Comparison of ENCODE assay signal across 1 cellular context in genomic region chr1:45958317-45958716, GRCh38.
A peak's percentile ranks its signal among the peaks of the same experiment; 100 is the strongest.
TF ChIP-seq lines count a peak whose summit lies in the region.

No MANE protein-coding gene starts in this region.

TF ChIP-seq in K562, 482 proteins besides CTCF, POLR2A, EP300 and RAD21 (continued from another document):
- TF ChIP-seq, protein P1, sequence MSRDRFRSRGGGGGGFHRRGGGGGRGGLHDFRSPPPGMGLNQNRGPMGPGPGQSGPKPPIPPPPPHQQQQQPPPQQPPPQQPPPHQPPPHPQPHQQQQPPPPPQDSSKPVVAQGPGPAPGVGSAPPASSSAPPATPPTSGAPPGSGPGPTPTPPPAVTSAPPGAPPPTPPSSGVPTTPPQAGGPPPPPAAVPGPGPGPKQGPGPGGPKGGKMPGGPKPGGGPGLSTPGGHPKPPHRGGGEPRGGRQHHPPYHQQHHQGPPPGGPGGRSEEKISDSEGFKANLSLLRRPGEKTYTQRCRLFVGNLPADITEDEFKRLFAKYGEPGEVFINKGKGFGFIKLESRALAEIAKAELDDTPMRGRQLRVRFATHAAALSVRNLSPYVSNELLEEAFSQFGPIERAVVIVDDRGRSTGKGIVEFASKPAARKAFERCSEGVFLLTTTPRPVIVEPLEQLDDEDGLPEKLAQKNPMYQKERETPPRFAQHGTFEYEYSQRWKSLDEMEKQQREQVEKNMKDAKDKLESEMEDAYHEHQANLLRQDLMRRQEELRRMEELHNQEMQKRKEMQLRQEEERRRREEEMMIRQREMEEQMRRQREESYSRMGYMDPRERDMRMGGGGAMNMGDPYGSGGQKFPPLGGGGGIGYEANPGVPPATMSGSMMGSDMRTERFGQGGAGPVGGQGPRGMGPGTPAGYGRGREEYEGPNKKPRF (IDR thresholded peaks at IDR 0.05; ENCODE audit: low read depth, low read length), result no peak
- TF ChIP-seq ZNF143 (CRISPR knock-in tag; IDR thresholded peaks at IDR 0.05), result no peak
- TF ChIP-seq CREB1 (IDR thresholded peaks at IDR 0.05), result no peak
- TF ChIP-seq CREB1 (CRISPR knock-in tag; IDR thresholded peaks at IDR 0.05), result no peak
- TF ChIP-seq ZNF707 (CRISPR knock-in tag; conservative IDR thresholded peaks at IDR 0.05), result no peak
- TF ChIP-seq, protein P2, sequence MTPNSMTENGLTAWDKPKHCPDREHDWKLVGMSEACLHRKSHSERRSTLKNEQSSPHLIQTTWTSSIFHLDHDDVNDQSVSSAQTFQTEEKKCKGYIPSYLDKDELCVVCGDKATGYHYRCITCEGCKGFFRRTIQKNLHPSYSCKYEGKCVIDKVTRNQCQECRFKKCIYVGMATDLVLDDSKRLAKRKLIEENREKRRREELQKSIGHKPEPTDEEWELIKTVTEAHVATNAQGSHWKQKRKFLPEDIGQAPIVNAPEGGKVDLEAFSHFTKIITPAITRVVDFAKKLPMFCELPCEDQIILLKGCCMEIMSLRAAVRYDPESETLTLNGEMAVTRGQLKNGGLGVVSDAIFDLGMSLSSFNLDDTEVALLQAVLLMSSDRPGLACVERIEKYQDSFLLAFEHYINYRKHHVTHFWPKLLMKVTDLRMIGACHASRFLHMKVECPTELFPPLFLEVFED (CRISPR knock-in tag; conservative IDR thresholded peaks at IDR 0.05), result 0 out of 2 replicates have a peak, but pooled peaks have one; percentile 64
- peak; percentile 26; the same call in 1 of the 2 replicates for TF ChIP-seq ELF4 (CRISPR knock-in tag; IDR thresholded peaks at IDR 0.05)
- no peak for TF ChIP-seq NCOA6 (IDR thresholded peaks at IDR 0.05)
- no peak for TF ChIP-seq ZNF224 (CRISPR knock-in tag; IDR thresholded peaks at IDR 0.05)
- no peak for TF ChIP-seq POLR2H (tag; IDR thresholded peaks at IDR 0.05; ENCODE audit: low read depth)
- no peak for TF ChIP-seq RCOR1 (IDR thresholded peaks at IDR 0.05; ENCODE audit: borderline replicate concordance in 1 of 2, low read depth in 2 of 2, low read length in 2 of 2)
- peak in 1 of 2 experiments; percentile 57; a peak in 1 of 4 replicates for TF ChIP-seq MLLT1 (IDR thresholded peaks at IDR 0.05)
- no peak for TF ChIP-seq CEBPB (tag; IDR thresholded peaks at IDR 0.05)
- TF ChIP-seq HBP1 (CRISPR knock-in tag; IDR thresholded peaks at IDR 0.05), result peak; percentile 66; the same call in 1 of the 2 replicates
- peak; percentile 47; the same call in 1 of the 2 replicates for TF ChIP-seq ZBTB26 (CRISPR knock-in tag; IDR thresholded peaks at IDR 0.05)
